In the genomic region with DNA sequence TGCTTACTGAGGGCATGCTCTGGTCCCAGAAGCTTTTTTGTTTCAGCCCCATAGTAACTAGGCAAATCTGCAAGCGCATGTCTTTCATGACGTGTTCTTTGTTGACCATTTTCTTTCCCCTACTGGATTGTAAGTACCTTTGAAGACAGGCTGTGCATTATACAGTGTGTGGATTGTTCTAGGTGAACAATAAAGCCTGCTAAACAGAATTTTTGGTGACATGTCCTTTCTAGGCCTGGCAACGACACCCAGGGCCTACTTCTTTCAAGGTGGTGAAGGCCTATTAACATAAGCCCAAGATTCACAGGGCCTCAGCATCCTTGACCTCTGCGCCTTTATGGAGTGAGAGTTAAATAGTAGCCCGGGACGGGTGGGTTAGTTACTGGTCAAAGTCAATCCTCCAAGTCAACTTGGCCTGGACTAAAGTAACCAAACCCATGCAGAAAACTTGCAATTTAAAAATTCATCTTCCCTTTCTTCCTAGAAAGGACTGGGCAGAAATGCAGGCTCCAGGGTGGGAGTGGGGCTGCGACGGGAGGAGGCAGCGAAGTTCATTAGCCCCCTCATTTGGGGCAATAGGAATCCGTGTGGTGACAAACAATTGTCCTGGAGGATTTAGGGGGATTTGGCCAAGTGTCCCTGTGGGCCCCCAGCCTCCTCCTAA, we compare ENCODE assay signal across 1 cellular context.
TF ChIP-seq lines count a peak whose summit lies in the region.

No MANE protein-coding gene starts in this region.

TF ChIP-seq in H1, 55 proteins besides CTCF, POLR2A, EP300 and RAD21:
- TF ChIP-seq SIRT6 (IDR thresholded peaks at IDR 0.05; ENCODE audit: low read length) (no peak), JUN (IDR thresholded peaks at IDR 0.05; ENCODE audit: low read depth, low read length) (no peak), SAP30 (IDR thresholded peaks at IDR 0.05; ENCODE audit: insufficient read depth, insufficient replicate concordance, low read length) (no peak), POLR2AphosphoS5 (IDR thresholded peaks at IDR 0.05; ENCODE audit: low read depth, low read length) (no peak), GTF2F1 (IDR thresholded peaks at IDR 0.05; ENCODE audit: borderline replicate concordance, low read depth, low read length) (no peak), BRCA1 (IDR thresholded peaks at IDR 0.05; ENCODE audit: low read depth, low read length) (peak; percentile 41; the same call in 1 of the 2 replicates), SP4 (IDR thresholded peaks at IDR 0.05; ENCODE audit: low read length) (no peak), SRF (IDR thresholded peaks at IDR 0.05; ENCODE audit: low read depth, low read length) (no peak), SIN3A (conservative IDR thresholded peaks at IDR 0.05 in 1 of 2, IDR thresholded peaks at IDR 0.05 in 1 of 2; ENCODE audit: low read depth in 1 of 2, low read length in 2 of 2) (no peak), NANOG (IDR thresholded peaks at IDR 0.05; ENCODE audit: insufficient read depth, low read depth, low read length, poor library complexity, severe bottlenecking) (no peak), ASH2L (IDR thresholded peaks at IDR 0.05; ENCODE audit: low read length) (peak; percentile 58), TAF7 (optimal IDR thresholded peaks at IDR 0.05; ENCODE audit: borderline replicate concordance, low read depth, low read length) (peak; percentile 16), SP2 (IDR thresholded peaks at IDR 0.05; ENCODE audit: low read length) (no peak), EGR1 (IDR thresholded peaks at IDR 0.05; ENCODE audit: borderline replicate concordance, low read depth, low read length) (no peak)
- TF ChIP-seq, protein P1, sequence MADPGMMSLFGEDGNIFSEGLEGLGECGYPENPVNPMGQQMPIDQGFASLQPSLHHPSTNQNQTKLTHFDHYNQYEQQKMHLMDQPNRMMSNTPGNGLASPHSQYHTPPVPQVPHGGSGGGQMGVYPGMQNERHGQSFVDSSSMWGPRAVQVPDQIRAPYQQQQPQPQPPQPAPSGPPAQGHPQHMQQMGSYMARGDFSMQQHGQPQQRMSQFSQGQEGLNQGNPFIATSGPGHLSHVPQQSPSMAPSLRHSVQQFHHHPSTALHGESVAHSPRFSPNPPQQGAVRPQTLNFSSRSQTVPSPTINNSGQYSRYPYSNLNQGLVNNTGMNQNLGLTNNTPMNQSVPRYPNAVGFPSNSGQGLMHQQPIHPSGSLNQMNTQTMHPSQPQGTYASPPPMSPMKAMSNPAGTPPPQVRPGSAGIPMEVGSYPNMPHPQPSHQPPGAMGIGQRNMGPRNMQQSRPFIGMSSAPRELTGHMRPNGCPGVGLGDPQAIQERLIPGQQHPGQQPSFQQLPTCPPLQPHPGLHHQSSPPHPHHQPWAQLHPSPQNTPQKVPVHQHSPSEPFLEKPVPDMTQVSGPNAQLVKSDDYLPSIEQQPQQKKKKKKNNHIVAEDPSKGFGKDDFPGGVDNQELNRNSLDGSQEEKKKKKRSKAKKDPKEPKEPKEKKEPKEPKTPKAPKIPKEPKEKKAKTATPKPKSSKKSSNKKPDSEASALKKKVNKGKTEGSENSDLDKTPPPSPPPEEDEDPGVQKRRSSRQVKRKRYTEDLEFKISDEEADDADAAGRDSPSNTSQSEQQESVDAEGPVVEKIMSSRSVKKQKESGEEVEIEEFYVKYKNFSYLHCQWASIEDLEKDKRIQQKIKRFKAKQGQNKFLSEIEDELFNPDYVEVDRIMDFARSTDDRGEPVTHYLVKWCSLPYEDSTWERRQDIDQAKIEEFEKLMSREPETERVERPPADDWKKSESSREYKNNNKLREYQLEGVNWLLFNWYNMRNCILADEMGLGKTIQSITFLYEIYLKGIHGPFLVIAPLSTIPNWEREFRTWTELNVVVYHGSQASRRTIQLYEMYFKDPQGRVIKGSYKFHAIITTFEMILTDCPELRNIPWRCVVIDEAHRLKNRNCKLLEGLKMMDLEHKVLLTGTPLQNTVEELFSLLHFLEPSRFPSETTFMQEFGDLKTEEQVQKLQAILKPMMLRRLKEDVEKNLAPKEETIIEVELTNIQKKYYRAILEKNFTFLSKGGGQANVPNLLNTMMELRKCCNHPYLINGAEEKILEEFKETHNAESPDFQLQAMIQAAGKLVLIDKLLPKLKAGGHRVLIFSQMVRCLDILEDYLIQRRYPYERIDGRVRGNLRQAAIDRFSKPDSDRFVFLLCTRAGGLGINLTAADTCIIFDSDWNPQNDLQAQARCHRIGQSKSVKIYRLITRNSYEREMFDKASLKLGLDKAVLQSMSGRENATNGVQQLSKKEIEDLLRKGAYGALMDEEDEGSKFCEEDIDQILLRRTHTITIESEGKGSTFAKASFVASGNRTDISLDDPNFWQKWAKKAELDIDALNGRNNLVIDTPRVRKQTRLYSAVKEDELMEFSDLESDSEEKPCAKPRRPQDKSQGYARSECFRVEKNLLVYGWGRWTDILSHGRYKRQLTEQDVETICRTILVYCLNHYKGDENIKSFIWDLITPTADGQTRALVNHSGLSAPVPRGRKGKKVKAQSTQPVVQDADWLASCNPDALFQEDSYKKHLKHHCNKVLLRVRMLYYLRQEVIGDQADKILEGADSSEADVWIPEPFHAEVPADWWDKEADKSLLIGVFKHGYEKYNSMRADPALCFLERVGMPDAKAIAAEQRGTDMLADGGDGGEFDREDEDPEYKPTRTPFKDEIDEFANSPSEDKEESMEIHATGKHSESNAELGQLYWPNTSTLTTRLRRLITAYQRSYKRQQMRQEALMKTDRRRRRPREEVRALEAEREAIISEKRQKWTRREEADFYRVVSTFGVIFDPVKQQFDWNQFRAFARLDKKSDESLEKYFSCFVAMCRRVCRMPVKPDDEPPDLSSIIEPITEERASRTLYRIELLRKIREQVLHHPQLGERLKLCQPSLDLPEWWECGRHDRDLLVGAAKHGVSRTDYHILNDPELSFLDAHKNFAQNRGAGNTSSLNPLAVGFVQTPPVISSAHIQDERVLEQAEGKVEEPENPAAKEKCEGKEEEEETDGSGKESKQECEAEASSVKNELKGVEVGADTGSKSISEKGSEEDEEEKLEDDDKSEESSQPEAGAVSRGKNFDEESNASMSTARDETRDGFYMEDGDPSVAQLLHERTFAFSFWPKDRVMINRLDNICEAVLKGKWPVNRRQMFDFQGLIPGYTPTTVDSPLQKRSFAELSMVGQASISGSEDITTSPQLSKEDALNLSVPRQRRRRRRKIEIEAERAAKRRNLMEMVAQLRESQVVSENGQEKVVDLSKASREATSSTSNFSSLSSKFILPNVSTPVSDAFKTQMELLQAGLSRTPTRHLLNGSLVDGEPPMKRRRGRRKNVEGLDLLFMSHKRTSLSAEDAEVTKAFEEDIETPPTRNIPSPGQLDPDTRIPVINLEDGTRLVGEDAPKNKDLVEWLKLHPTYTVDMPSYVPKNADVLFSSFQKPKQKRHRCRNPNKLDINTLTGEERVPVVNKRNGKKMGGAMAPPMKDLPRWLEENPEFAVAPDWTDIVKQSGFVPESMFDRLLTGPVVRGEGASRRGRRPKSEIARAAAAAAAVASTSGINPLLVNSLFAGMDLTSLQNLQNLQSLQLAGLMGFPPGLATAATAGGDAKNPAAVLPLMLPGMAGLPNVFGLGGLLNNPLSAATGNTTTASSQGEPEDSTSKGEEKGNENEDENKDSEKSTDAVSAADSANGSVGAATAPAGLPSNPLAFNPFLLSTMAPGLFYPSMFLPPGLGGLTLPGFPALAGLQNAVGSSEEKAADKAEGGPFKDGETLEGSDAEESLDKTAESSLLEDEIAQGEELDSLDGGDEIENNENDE (IDR thresholded peaks at IDR 0.05; ENCODE audit: insufficient replicate concordance, low read length): peak; percentile 94
- TF ChIP-seq, protein P2, sequence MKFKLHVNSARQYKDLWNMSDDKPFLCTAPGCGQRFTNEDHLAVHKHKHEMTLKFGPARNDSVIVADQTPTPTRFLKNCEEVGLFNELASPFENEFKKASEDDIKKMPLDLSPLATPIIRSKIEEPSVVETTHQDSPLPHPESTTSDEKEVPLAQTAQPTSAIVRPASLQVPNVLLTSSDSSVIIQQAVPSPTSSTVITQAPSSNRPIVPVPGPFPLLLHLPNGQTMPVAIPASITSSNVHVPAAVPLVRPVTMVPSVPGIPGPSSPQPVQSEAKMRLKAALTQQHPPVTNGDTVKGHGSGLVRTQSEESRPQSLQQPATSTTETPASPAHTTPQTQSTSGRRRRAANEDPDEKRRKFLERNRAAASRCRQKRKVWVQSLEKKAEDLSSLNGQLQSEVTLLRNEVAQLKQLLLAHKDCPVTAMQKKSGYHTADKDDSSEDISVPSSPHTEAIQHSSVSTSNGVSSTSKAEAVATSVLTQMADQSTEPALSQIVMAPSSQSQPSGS (IDR thresholded peaks at IDR 0.05; ENCODE audit: low read length): no peak; the same call in 1 of the 2 replicates
